Comparison of ENCODE assay signal across 29 cellular contexts in the genomic region with DNA sequence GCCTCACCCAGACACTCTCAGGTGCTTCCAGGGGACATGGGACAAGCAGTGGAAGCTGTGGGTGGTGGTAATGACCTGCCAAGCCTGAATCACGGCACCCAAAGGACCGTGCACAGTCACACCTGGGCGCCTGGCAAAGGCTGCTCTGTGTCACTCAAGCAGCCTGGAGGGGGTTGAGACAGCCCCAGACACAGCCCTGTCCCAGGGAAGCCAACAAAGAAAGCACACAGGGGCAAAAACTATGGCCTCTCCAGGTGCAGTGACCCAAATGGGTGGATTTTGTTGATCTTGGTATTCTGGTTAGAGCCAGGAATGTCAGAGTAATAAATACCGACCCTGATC. TPM values are rescaled to one million over a fixed set of nuclear protein-coding genes. Genes with fewer than 3 reads are reported as not detected.
"Had no signal": no experiment of that assay in that cellular context is flagged by ENCODE, and none has a peak within 500 bp of the region (broad histone marks: within the 10 kb centered on the region; RNA-seq: fewer than 3 reads in every experiment).

No MANE protein-coding gene starts in this region.

- ATAC-seq: activated CD8-positive, alpha-beta T cell treated with anti-CD3 and anti-CD28 coated beads, Interleukin-2, amount 10 ng/mL, durations not matched to agents 7 days and 5 days; activated naive CD4-positive, alpha-beta T cell treated with anti-CD3 and anti-CD28 coated beads, Interleukin-2, amount 50 U/mL, for 72 hours had no signal

- H3K9me3 ChIP-seq: adrenal gland had no signal

- H3K27me3 Mint-ChIP-seq: activated B cell treated with CpG ODN at 0.5 μM for 24 hours; activated CD4-positive, alpha-beta memory T cell treated with anti-CD3 and anti-CD28 coated beads, Interleukin-2, amount 10 ng/mL, durations not matched to agents 7 days and 5 days; activated CD4-positive, alpha-beta T cell treated with anti-CD3 and anti-CD28 coated beads, Interleukin-2, amount 10 ng/mL, durations not matched to agents 7 days and 5 days; activated naive CD8-positive, alpha-beta T cell treated with anti-CD3 and anti-CD28 coated beads for 36 hours; activated T-cell treated with anti-CD3 and anti-CD28 coated beads, Interleukin-2, amount 50 U/mL, for 24 hours; central memory CD8-positive, alpha-beta T cell had no signal

- H3K4me3 ChIP-seq: adrenal gland, cardiac muscle cell had no signal

- H3K27ac Mint-ChIP-seq: activated B cell treated with CpG ODN at 0.5 μM for 24 hours; activated CD4-positive, alpha-beta memory T cell treated with anti-CD3 and anti-CD28 coated beads, Interleukin-2, amount 10 ng/mL, durations not matched to agents 7 days and 5 days; activated CD4-positive, alpha-beta T cell treated with anti-CD3 and anti-CD28 coated beads, Interleukin-2, amount 10 ng/mL, durations not matched to agents 7 days and 5 days; activated CD8-positive, alpha-beta T cell treated with anti-CD3 and anti-CD28 coated beads, Interleukin-2, amount 10 ng/mL, durations not matched to agents 7 days and 5 days; activated naive CD4-positive, alpha-beta T cell treated with anti-CD3 and anti-CD28 coated beads, Interleukin-2, amount 50 U/mL, for 72 hours; activated naive CD8-positive, alpha-beta T cell treated with anti-CD3 and anti-CD28 coated beads for 36 hours; activated T-cell treated with anti-CD3 and anti-CD28 coated beads, Interleukin-2, amount 50 U/mL, for 24 hours; T-helper 1 cell treated with Interleukin-12 subunit alpha and Interleukin-12 subunit beta and Interleukin-4 antibody, amounts not matched to agents 30 μg/mL and 1 μg/mL, for 36 hours; T-helper 2 cell treated with Interferon-gamma antibody and Interleukin-4, amounts not matched to agents 5 μg/mL and 100 μg/mL, for 36 hours had no signal

- H3K4me3 Mint-ChIP-seq: activated B cell treated with CpG ODN at 0.5 μM for 24 hours; activated CD4-positive, alpha-beta memory T cell treated with anti-CD3 and anti-CD28 coated beads, Interleukin-2, amount 10 ng/mL, durations not matched to agents 7 days and 5 days; activated CD4-positive, alpha-beta T cell treated with anti-CD3 and anti-CD28 coated beads, Interleukin-2, amount 10 ng/mL, durations not matched to agents 7 days and 5 days; activated CD8-positive, alpha-beta T cell treated with anti-CD3 and anti-CD28 coated beads, Interleukin-2, amount 10 ng/mL, durations not matched to agents 7 days and 5 days; activated naive CD8-positive, alpha-beta T cell treated with anti-CD3 and anti-CD28 coated beads for 36 hours; activated T-cell treated with anti-CD3 and anti-CD28 coated beads, Interleukin-2, amount 50 U/mL, for 24 hours; brain; central memory CD8-positive, alpha-beta T cell; T-helper 1 cell treated with Interleukin-12 subunit alpha and Interleukin-12 subunit beta and Interleukin-4 antibody, amounts not matched to agents 30 μg/mL and 1 μg/mL, for 36 hours; T-helper 2 cell treated with Interferon-gamma antibody and Interleukin-4, amounts not matched to agents 5 μg/mL and 100 μg/mL, for 36 hours had no signal

- H3K27ac ChIP-seq: adrenal gland, cardiac muscle cell, VCaP had no signal

- H3K9me3 Mint-ChIP-seq: activated B cell treated with CpG ODN at 0.5 μM for 24 hours; activated CD4-positive, alpha-beta memory T cell treated with anti-CD3 and anti-CD28 coated beads, Interleukin-2, amount 10 ng/mL, durations not matched to agents 7 days and 5 days; activated CD4-positive, alpha-beta T cell treated with anti-CD3 and anti-CD28 coated beads, Interleukin-2, amount 10 ng/mL, durations not matched to agents 7 days and 5 days; activated naive CD4-positive, alpha-beta T cell treated with anti-CD3 and anti-CD28 coated beads, Interleukin-2, amount 50 U/mL, for 72 hours; activated naive CD8-positive, alpha-beta T cell treated with anti-CD3 and anti-CD28 coated beads for 36 hours; activated T-cell treated with anti-CD3 and anti-CD28 coated beads, Interleukin-2, amount 50 U/mL, for 24 hours; brain; central memory CD8-positive, alpha-beta T cell; T-helper 1 cell treated with Interleukin-12 subunit alpha and Interleukin-12 subunit beta and Interleukin-4 antibody, amounts not matched to agents 30 μg/mL and 1 μg/mL, for 36 hours; T-helper 2 cell treated with Interferon-gamma antibody and Interleukin-4, amounts not matched to agents 5 μg/mL and 100 μg/mL, for 36 hours had no signal

- H3K4me1 ChIP-seq: adrenal gland had no signal

- DNase-seq: activated B cell treated with CpG ODN at 0.5 μM for 24 hours; activated CD4-positive, alpha-beta memory T cell treated with anti-CD3 and anti-CD28 coated beads, Interleukin-2, amount 10 ng/mL, durations not matched to agents 7 days and 5 days; activated CD4-positive, alpha-beta T cell treated with anti-CD3 and anti-CD28 coated beads for 4 hours; activated CD4-positive, alpha-beta T cell treated with anti-CD3 and anti-CD28 coated beads, Interleukin-2, amount 10 ng/mL, durations not matched to agents 7 days and 5 days; activated CD4-positive, alpha-beta T cell treated with anti-CD3 and anti-CD28 coated beads, Interleukin-2, amount 50 U/mL, for 48 hours; activated CD4-positive, CD25-positive, alpha-beta regulatory T cell treated with anti-CD3 and anti-CD28 coated beads, Interleukin-2, amount 50 U/mL, for 72 hours; activated CD8-positive, alpha-beta memory T cell treated with anti-CD3 and anti-CD28 coated beads, Interleukin-2, amount 50 U/mL, for 4 hours; activated CD8-positive, alpha-beta T cell treated with anti-CD3 and anti-CD28 coated beads, Interleukin-2, amount 10 ng/mL, durations not matched to agents 7 days and 5 days; activated effector memory CD4-positive, alpha-beta T cell treated with anti-CD3 and anti-CD28 coated beads, Interleukin-2, amount 50 U/mL, for 16 hours; activated gamma-delta T cell treated with Interleukin-2 at 50 U/mL for 16 hours; activated naive CD4-positive, alpha-beta T cell; activated naive CD4-positive, alpha-beta T cell treated with anti-CD3 and anti-CD28 coated beads, Interleukin-2, amount 50 U/mL, for 16 hours; activated naive CD8-positive, alpha-beta T cell treated with anti-CD3 and anti-CD28 coated beads for 36 hours; activated T-cell treated with anti-CD3 and anti-CD28 coated beads, Interleukin-2, amount 50 U/mL, for 24 hours; activated T-cell treated with anti-CD3 and anti-CD28 coated beads, Interleukin-2, amount 50 U/mL, for 48 hours; amniotic stem cell; aorta; SW 1271; T-helper 1 cell; T-helper 2 cell; T-helper 9 cell had no signal

- H3K4me1 Mint-ChIP-seq: activated B cell treated with CpG ODN at 0.5 μM for 24 hours; activated CD4-positive, alpha-beta memory T cell treated with anti-CD3 and anti-CD28 coated beads, Interleukin-2, amount 10 ng/mL, durations not matched to agents 7 days and 5 days; activated CD4-positive, alpha-beta T cell treated with anti-CD3 and anti-CD28 coated beads, Interleukin-2, amount 10 ng/mL, durations not matched to agents 7 days and 5 days; activated naive CD8-positive, alpha-beta T cell treated with anti-CD3 and anti-CD28 coated beads for 36 hours had no signal

- H3K27me3 ChIP-seq: adrenal gland, cardiac muscle cell had no signal

RNA-seq across cellular contexts. Expression of a gene that starts 15.0 kb away (rescaled TPM):
- total RNA-seq: activated B cell treated with CpG ODN at 0.5 μM for 24 hours; activated CD4-positive, alpha-beta memory T cell treated with anti-CD3 and anti-CD28 coated beads, Interleukin-2, amount 10 ng/mL, durations not matched to agents 7 days and 5 days; activated CD4-positive, alpha-beta T cell treated with anti-CD3 and anti-CD28 coated beads, Interleukin-2, amount 10 ng/mL, durations not matched to agents 7 days and 5 days; activated CD8-positive, alpha-beta T cell treated with anti-CD3 and anti-CD28 coated beads, Interleukin-2, amount 10 ng/mL, durations not matched to agents 7 days and 5 days; activated naive CD4-positive, alpha-beta T cell treated with anti-CD3 and anti-CD28 coated beads, Interleukin-2, amount 50 U/mL, for 72 hours; activated naive CD8-positive, alpha-beta T cell treated with anti-CD3 and anti-CD28 coated beads for 36 hours had no signal
